In the genomic region with DNA sequence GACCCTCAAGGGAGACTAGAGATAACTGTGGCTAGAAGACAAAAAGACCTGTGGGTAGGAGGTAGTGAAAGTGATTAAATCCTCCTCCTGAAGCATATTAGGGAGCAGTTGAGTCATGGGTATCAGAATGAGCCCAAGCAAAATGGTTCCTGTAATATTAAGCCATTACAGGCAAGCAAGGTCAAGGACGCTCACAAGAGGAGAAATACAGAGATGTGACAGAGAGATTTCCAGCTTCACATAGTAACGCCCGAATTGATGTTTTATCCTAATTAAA, we compare ENCODE assay signal across 15 cellular contexts.
A peak's percentile ranks its signal among the peaks of the same experiment; 100 is the strongest.
DNase-seq lines count a peak whose midpoint lies in the region; ATAC-seq, FAIRE-seq and TF ChIP-seq lines count a peak whose summit lies in the region.
"Had no signal": no experiment of that assay in that cellular context is flagged by ENCODE, and none has a peak within 500 bp of the region (broad histone marks: within the 10 kb centered on the region; RNA-seq: fewer than 3 reads in every experiment).

No MANE protein-coding gene starts in this region.

- BruUV-seq in A673 (replicated peaks; lab: Mats Ljungman, UMichigan): no TSS peak

- no peaks in the 10 kb centered on the region for H3K27me3 Mint-ChIP-seq in CD4-positive, CD25-positive, alpha-beta regulatory T cell
- H3K27me3 Mint-ChIP-seq in activated T-helper 2 cell treated with anti-CD3 and anti-CD28 coated beads, Interferon-gamma antibody, Interleukin-2, Interleukin-4, amounts not matched to agents 10 μg/mL and 5 μg/mL and 100 μg/mL, durations not matched to agents 14 hours and 24 hours and 36 hours (ENCODE audit: low read depth): no peaks in the 10 kb centered on the region
- H3K27me3 Mint-ChIP-seq: activated CD4-positive, alpha-beta T cell treated with anti-CD3 and anti-CD28 coated beads, Interleukin-2, amount 10 ng/mL, durations not matched to agents 7 days and 5 days had no signal

- POLR2A ChIA-PET in A673 (lab: Charles Lee; ENCODE audit: low non-redundant PET): no interaction called here

- H3K27ac ChIP-seq in CD4-positive, CD25-positive, alpha-beta regulatory T cell (ENCODE audit: insufficient read depth, low read length, poor library complexity, severe bottlenecking): peak overlapping the region; percentile 2
- no peak overlapping the region for H3K27ac ChIP-seq in A673 (ENCODE audit: low read depth, low read length, poor library complexity, severe bottlenecking)

- intact Hi-C loops in activated T-helper 2 cell treated with anti-CD3 and anti-CD28 coated beads, Interferon-gamma antibody, Interleukin-2, Interleukin-4, amounts not matched to agents 10 μg/mL and 5 μg/mL and 100 μg/mL, durations not matched to agents 14 hours and 24 hours and 36 hours (cut with micrococcal nuclease): loop anchor here (1.0 to 5.0 kb wide), 2 partner anchors 12 to 35 kb away; no protein-coding TSS in a partner anchor
- intact Hi-C loops in A673 (cut with micrococcal nuclease; ENCODE audit: unreplicated experiment): no loop called here

- no peaks in the 10 kb centered on the region for H3K27me3 ChIP-seq in CD4-positive, CD25-positive, alpha-beta regulatory T cell (ENCODE audit: control insufficient read depth, insufficient read depth, low read length)
- H3K27me3 ChIP-seq in A673 (replicated peaks; ENCODE audit: insufficient read depth, low read depth, low read length, poor library complexity): no peaks in the 10 kb centered on the region
- H3K27me3 ChIP-seq: heart left ventricle had no signal

- H3K27ac Mint-ChIP-seq in CD4-positive, CD25-positive, alpha-beta regulatory T cell: peak overlapping the region; percentile 34 to 80 (median 52)
- H3K27ac Mint-ChIP-seq in activated T-helper 2 cell treated with anti-CD3 and anti-CD28 coated beads, Interferon-gamma antibody, Interleukin-2, Interleukin-4, amounts not matched to agents 10 μg/mL and 5 μg/mL and 100 μg/mL, durations not matched to agents 14 hours and 24 hours and 36 hours: peak overlapping the region; percentile 61
- H3K27ac Mint-ChIP-seq: activated CD4-positive, alpha-beta T cell treated with anti-CD3 and anti-CD28 coated beads, Interleukin-2, amount 10 ng/mL, durations not matched to agents 7 days and 5 days; naive thymus-derived CD4-positive, alpha-beta T cell had no signal

- CTCF ChIA-PET in A673 (lab: Charles Lee): no interaction called here

- H3K36me3 Mint-ChIP-seq in CD4-positive, CD25-positive, alpha-beta regulatory T cell: no peaks in the 10 kb centered on the region
- no peaks in the 10 kb centered on the region for H3K36me3 Mint-ChIP-seq in activated T-helper 2 cell treated with anti-CD3 and anti-CD28 coated beads, Interferon-gamma antibody, Interleukin-2, Interleukin-4, amounts not matched to agents 10 μg/mL and 5 μg/mL and 100 μg/mL, durations not matched to agents 14 hours and 24 hours and 36 hours (ENCODE audit: low read depth)
- H3K36me3 Mint-ChIP-seq: naive thymus-derived CD4-positive, alpha-beta T cell had no signal

- peaks cover 28% of the 10 kb centered on the region for H3K4me1 ChIP-seq in CD4-positive, CD25-positive, alpha-beta regulatory T cell (ENCODE audit: control insufficient read depth, insufficient read depth, low read length, poor library complexity, severe bottlenecking)
- H3K4me1 ChIP-seq in A673 (ENCODE audit: insufficient read depth, low read length, poor library complexity, severe bottlenecking): no peaks in the 10 kb centered on the region

- no peak for FAIRE-seq in RCC 7860 (lab: Jason Lieb, UNC)
- FAIRE-seq: HTR-8/SVneo had no signal

- peak overlapping the region; percentile 4 to 69 (median 39) for H3K4me3 Mint-ChIP-seq in CD4-positive, CD25-positive, alpha-beta regulatory T cell
- no peak overlapping the region for H3K4me3 Mint-ChIP-seq in activated T-helper 2 cell treated with anti-CD3 and anti-CD28 coated beads, Interferon-gamma antibody, Interleukin-2, Interleukin-4, amounts not matched to agents 10 μg/mL and 5 μg/mL and 100 μg/mL, durations not matched to agents 14 hours and 24 hours and 36 hours (ENCODE audit: low read depth)
- H3K4me3 Mint-ChIP-seq: activated CD4-positive, alpha-beta T cell treated with anti-CD3 and anti-CD28 coated beads, Interleukin-2, amount 10 ng/mL, durations not matched to agents 7 days and 5 days; naive thymus-derived CD4-positive, alpha-beta T cell had no signal

- no peak for ATAC-seq in CD4-positive, CD25-positive, alpha-beta regulatory T cell (ENCODE audit: low read depth in 2 of 2)
- peak; percentile 10 for ATAC-seq in GM19023 (IDR thresholded peaks at IDR 0.05; ENCODE audit: unreplicated experiment)
- ATAC-seq in HG02884 (IDR thresholded peaks at IDR 0.05; ENCODE audit: unreplicated experiment): peak; percentile 37
- ATAC-seq: heart left ventricle; left cardiac atrium; naive thymus-derived CD4-positive, alpha-beta T cell had no signal

- DNase-seq in CD4-positive, CD25-positive, alpha-beta regulatory T cell: no peak
- no peak for DNase-seq in activated T-helper 2 cell treated with anti-CD3 and anti-CD28 coated beads, Interferon-gamma antibody, Interleukin-2, Interleukin-4, amounts not matched to agents 10 μg/mL and 5 μg/mL and 100 μg/mL, durations not matched to agents 14 hours and 24 hours and 36 hours (ENCODE audit: low spot score)
- DNase-seq in RCC 7860 (ENCODE audit: low spot score) (no peak), H4 (ENCODE audit: low spot score) (no peak), A673 (ENCODE audit: low spot score) (no peak), AML-193 (lab: John Stamatoyannopoulos, UW) (no peak)
- DNase-seq: activated CD4-positive, alpha-beta T cell treated with anti-CD3 and anti-CD28 coated beads, Interleukin-2, amount 10 ng/mL, durations not matched to agents 7 days and 5 days; DMS79; erythroblast; heart left ventricle; left cardiac atrium; naive thymus-derived CD4-positive, alpha-beta T cell had no signal

- H3K4me1 Mint-ChIP-seq in CD4-positive, CD25-positive, alpha-beta regulatory T cell: peaks cover 27 to 43% (median 35%) of the 10 kb centered on the region in 4 donors
- peaks cover 49% of the 10 kb centered on the region for H3K4me1 Mint-ChIP-seq in activated T-helper 2 cell treated with anti-CD3 and anti-CD28 coated beads, Interferon-gamma antibody, Interleukin-2, Interleukin-4, amounts not matched to agents 10 μg/mL and 5 μg/mL and 100 μg/mL, durations not matched to agents 14 hours and 24 hours and 36 hours (ENCODE audit: low read depth)

- H3K36me3 ChIP-seq in CD4-positive, CD25-positive, alpha-beta regulatory T cell (ENCODE audit: control insufficient read depth, insufficient read depth, low read length): no peaks in the 10 kb centered on the region
- H3K36me3 ChIP-seq in A673 (ENCODE audit: insufficient read depth, low read length, poor library complexity, severe bottlenecking): no peaks in the 10 kb centered on the region
- H3K36me3 ChIP-seq: heart left ventricle had no signal

- no peak for TF ChIP-seq CTCF in A673 (conservative IDR thresholded peaks at IDR 0.05; ENCODE audit: low read depth, low read length)

- H3K9me3 Mint-ChIP-seq in CD4-positive, CD25-positive, alpha-beta regulatory T cell: peaks cover 0 to 3% (median 0%) of the 10 kb centered on the region in 7 donors
- no peaks in the 10 kb centered on the region for H3K9me3 Mint-ChIP-seq in activated T-helper 2 cell treated with anti-CD3 and anti-CD28 coated beads, Interferon-gamma antibody, Interleukin-2, Interleukin-4, amounts not matched to agents 10 μg/mL and 5 μg/mL and 100 μg/mL, durations not matched to agents 14 hours and 24 hours and 36 hours

- no peaks in the 10 kb centered on the region for H3K9me3 ChIP-seq in CD4-positive, CD25-positive, alpha-beta regulatory T cell (ENCODE audit: control insufficient read depth in 2 of 2, low read length in 2 of 2)
- no peaks in the 10 kb centered on the region for H3K9me3 ChIP-seq in A673 (ENCODE audit: low read depth, low read length, poor library complexity, severe bottlenecking)
- H3K9me3 ChIP-seq: heart left ventricle had no signal

- peak overlapping the region; percentile 48 for H3K4me3 ChIP-seq in CD4-positive, CD25-positive, alpha-beta regulatory T cell (ENCODE audit: low read depth, low read length)
- H3K4me3 ChIP-seq in A673 (ENCODE audit: low read depth, low read length, poor library complexity, severe bottlenecking): no peak overlapping the region
- H3K4me3 ChIP-seq: heart left ventricle had no signal

Comparison
In these comparisons a context has a peak if more than half of its experiments do, and no peak if none do; other contexts are left out.
1. ATAC-seq: peak in GM19023 (single experiment) and HG02884 (single experiment); none in CD4-positive, CD25-positive, alpha-beta regulatory T cell (0 of 2).